Comparison of ENCODE assay signal across 11 cellular contexts in genomic region chr6:132115714-132116366, GRCh38.
A peak's percentile ranks its signal among the peaks of the same experiment; 100 is the strongest.
DNase-seq lines count a peak whose midpoint lies in the region; ATAC-seq and TF ChIP-seq lines count a peak whose summit lies in the region.
"Had no signal": no experiment of that assay in that cellular context is flagged by ENCODE, and none has a peak within 500 bp of the region (broad histone marks: within the 10 kb centered on the region; RNA-seq: fewer than 3 reads in every experiment).

No MANE protein-coding gene starts in this region.

- no peaks in the 10 kb centered on the region for H3K9me3 ChIP-seq in Loucy (ENCODE audit: insufficient read depth, low read depth, low read length)
- H3K9me3 ChIP-seq in mucosa of descending colon: no peaks in the 10 kb centered on the region

- no peak overlapping the region for H3K9ac ChIP-seq in Loucy (ENCODE audit: low read depth, low read length, poor library complexity, severe bottlenecking)

- no peaks in the 10 kb centered on the region for H3K27me3 ChIP-seq in Loucy (ENCODE audit: insufficient read depth, low read length, poor library complexity, severe bottlenecking)

- ATAC-seq in stimulated activated naive B cell treated with anti-CD40 and anti-IgM and Interleukin-4, amounts not matched to agents 10 μg/mL and 1 μg/mL and 100 μg/mL, for 72 hours (replicated peaks): no peak
- no peak for ATAC-seq in mucosa of descending colon
- ATAC-seq: naive thymus-derived CD8-positive, alpha-beta T cell had no signal

- H3K27ac Mint-ChIP-seq in stimulated activated naive B cell treated with anti-CD40 and anti-IgM and Interleukin-4, amounts not matched to agents 10 μg/mL and 1 μg/mL and 100 μg/mL, for 72 hours: no peak overlapping the region
- no peak overlapping the region for H3K27ac Mint-ChIP-seq in activated naive CD8-positive, alpha-beta T cell treated with anti-CD3 and anti-CD28 coated beads for 36 hours
- H3K27ac Mint-ChIP-seq: IgD-negative memory B cell; naive thymus-derived CD8-positive, alpha-beta T cell had no signal

- H3K4me1 ChIP-seq in Loucy (ENCODE audit: insufficient read depth, low read length, poor library complexity, severe bottlenecking) (no peaks in the 10 kb centered on the region), mucosa of descending colon (ENCODE audit: low read depth) (no peaks in the 10 kb centered on the region)

- H4K20me1 ChIP-seq in Loucy (ENCODE audit: insufficient read depth, low read length, poor library complexity, severe bottlenecking): no peaks in the 10 kb centered on the region

- intact Hi-C loops in mucosa of descending colon (cut with DNase I, micrococcal nuclease): no loop called here

- H3K79me2 ChIP-seq in Loucy (ENCODE audit: insufficient read depth, low read length): no peaks in the 10 kb centered on the region

- no peak overlapping the region for H3K4me3 ChIP-seq in Loucy (ENCODE audit: low read length, poor library complexity, severe bottlenecking)
- no peak overlapping the region for H3K4me3 ChIP-seq in mucosa of descending colon

- H3K9me2 ChIP-seq in Loucy (replicated peaks; ENCODE audit: low read depth, low read length): no peaks in the 10 kb centered on the region

- H3F3A ChIP-seq in Loucy (ENCODE audit: low read depth): no peaks in the 10 kb centered on the region

- H3K36me3 ChIP-seq in Loucy (ENCODE audit: insufficient read depth, low read length): no peaks in the 10 kb centered on the region
- no peaks in the 10 kb centered on the region for H3K36me3 ChIP-seq in mucosa of descending colon (ENCODE audit: low read depth)

- H2AFZ ChIP-seq in Loucy (ENCODE audit: low read length): peak overlapping the region; percentile 43

- peak; percentile 18 for DNase-seq in astrocyte of the hippocampus (ENCODE audit: low read depth, low spot score)
- DNase-seq in iris pigment epithelial cell (ENCODE audit: low read depth): peak; percentile 33
- DNase-seq in stimulated activated naive B cell treated with anti-CD40 and anti-IgM and Interleukin-4, amounts not matched to agents 10 μg/mL and 1 μg/mL and 100 μg/mL, for 72 hours: no peak
- no peak for DNase-seq in DMS79 (lab: John Stamatoyannopoulos, UW)
- no peak for DNase-seq in anterior cingulate cortex (lab: John Stamatoyannopoulos, UW)
- no peak for DNase-seq in mucosa of descending colon
- no peak for DNase-seq in activated naive CD8-positive, alpha-beta T cell treated with anti-CD3 and anti-CD28 coated beads for 36 hours
- DNase-seq: naive thymus-derived CD8-positive, alpha-beta T cell; NCI-H2081 treated with DMSO at 0.1 percent for 48 hours had no signal

- TF ChIP-seq CTCF in Loucy (conservative IDR thresholded peaks at IDR 0.05; ENCODE audit: low read length): no peak
- no peak for TF ChIP-seq CTCF in mucosa of descending colon (IDR thresholded peaks at IDR 0.05)

- peaks cover 0 to 11% of the 10 kb centered on the region in 2 donors for H3K4me1 Mint-ChIP-seq in stimulated activated naive B cell treated with anti-CD40 and anti-IgM and Interleukin-4, amounts not matched to agents 10 μg/mL and 1 μg/mL and 100 μg/mL, for 72 hours
- H3K4me1 Mint-ChIP-seq in activated naive CD8-positive, alpha-beta T cell treated with anti-CD3 and anti-CD28 coated beads for 36 hours: no peaks in the 10 kb centered on the region
- H3K4me1 Mint-ChIP-seq: naive thymus-derived CD8-positive, alpha-beta T cell had no signal

- H3K4me3 Mint-ChIP-seq in stimulated activated naive B cell treated with anti-CD40 and anti-IgM and Interleukin-4, amounts not matched to agents 10 μg/mL and 1 μg/mL and 100 μg/mL, for 72 hours: peak overlapping the region; percentile 22 to 50
- H3K4me3 Mint-ChIP-seq in activated naive CD8-positive, alpha-beta T cell treated with anti-CD3 and anti-CD28 coated beads for 36 hours: no peak overlapping the region
- H3K4me3 Mint-ChIP-seq: naive thymus-derived CD8-positive, alpha-beta T cell had no signal

- H3K4me2 ChIP-seq in Loucy (ENCODE audit: low read depth, low read length, poor library complexity, severe bottlenecking): no peak overlapping the region

- H3K27me3 Mint-ChIP-seq in stimulated activated naive B cell treated with anti-CD40 and anti-IgM and Interleukin-4, amounts not matched to agents 10 μg/mL and 1 μg/mL and 100 μg/mL, for 72 hours: no peaks in the 10 kb centered on the region
- no peaks in the 10 kb centered on the region for H3K27me3 Mint-ChIP-seq in activated naive CD8-positive, alpha-beta T cell treated with anti-CD3 and anti-CD28 coated beads for 36 hours

- no peaks in the 10 kb centered on the region for H3K36me3 Mint-ChIP-seq in stimulated activated naive B cell treated with anti-CD40 and anti-IgM and Interleukin-4, amounts not matched to agents 10 μg/mL and 1 μg/mL and 100 μg/mL, for 72 hours
- no peaks in the 10 kb centered on the region for H3K36me3 Mint-ChIP-seq in activated naive CD8-positive, alpha-beta T cell treated with anti-CD3 and anti-CD28 coated beads for 36 hours
- H3K36me3 Mint-ChIP-seq: IgD-negative memory B cell; naive thymus-derived CD8-positive, alpha-beta T cell had no signal

- H3K9me3 Mint-ChIP-seq in stimulated activated naive B cell treated with anti-CD40 and anti-IgM and Interleukin-4, amounts not matched to agents 10 μg/mL and 1 μg/mL and 100 μg/mL, for 72 hours: no peaks in the 10 kb centered on the region
- peaks cover 3% of the 10 kb centered on the region for H3K9me3 Mint-ChIP-seq in activated naive CD8-positive, alpha-beta T cell treated with anti-CD3 and anti-CD28 coated beads for 36 hours

Comparison
In these comparisons a context has a peak if more than half of its experiments do, and no peak if none do; other contexts are left out.
1. DNase-seq: peak in astrocyte of the hippocampus (single experiment) and iris pigment epithelial cell (single experiment); none in stimulated activated naive B cell treated with anti-CD40 and anti-IgM and Interleukin-4, amounts not matched to agents 10 μg/mL and 1 μg/mL and 100 μg/mL, for 72 hours (single experiment), DMS79 (single experiment), anterior cingulate cortex (0 of 58), mucosa of descending colon (0 of 3) and activated naive CD8-positive, alpha-beta T cell treated with anti-CD3 and anti-CD28 coated beads for 36 hours (single experiment).